Comparison of ENCODE assay signal across 11 cellular contexts in genomic region chr10:127882801-127883459, GRCh38. TPM values are rescaled to one million over a fixed set of nuclear protein-coding genes. Genes with fewer than 3 reads are reported as not detected.
"Had no signal": no experiment of that assay in that cellular context is flagged by ENCODE, and none has a peak within 500 bp of the region (broad histone marks: within the 10 kb centered on the region; RNA-seq: fewer than 3 reads in every experiment).

No MANE protein-coding gene starts in this region.

- H3K27ac ChIP-seq: pancreas, thyroid gland, vagina, WERI-Rb-1 had no signal

- ATAC-seq: activated CD4-positive, alpha-beta T cell treated with anti-CD3 and anti-CD28 coated beads for 36 hours; activated CD8-positive, alpha-beta T cell treated with anti-CD3 and anti-CD28 coated beads for 36 hours; T-cell had no signal

- H3K36me3 ChIP-seq: pancreas, thyroid gland, vagina, WERI-Rb-1 had no signal

- DNase-seq: activated CD4-positive, alpha-beta T cell treated with anti-CD3 and anti-CD28 coated beads for 36 hours; activated CD8-positive, alpha-beta T cell treated with anti-CD3 and anti-CD28 coated beads for 36 hours; central memory CD4-positive, alpha-beta T cell; cortex of kidney; immature natural killer cell; pancreas; T-cell; T1000; thyroid gland; WERI-Rb-1 had no signal

- H3K4me1 ChIP-seq: thyroid gland, vagina had no signal

- H3K4me3 ChIP-seq: pancreas, thyroid gland, vagina had no signal

- H3K9me3 ChIP-seq: pancreas, thyroid gland, vagina had no signal

- H3K27me3 ChIP-seq: pancreas, thyroid gland, vagina had no signal

RNA-seq across cellular contexts. Expression of gene CLRN3, which starts 9.8 kb away (rescaled TPM):
- total RNA-seq: activated CD4-positive, alpha-beta T cell treated with anti-CD3 and anti-CD28 coated beads for 36 hours; activated CD8-positive, alpha-beta T cell treated with anti-CD3 and anti-CD28 coated beads for 36 hours; T-cell; thyroid gland; vagina had no signal
